ENCODE assay signal across 8 cellular contexts in genomic region chr18:35241523-35241804, GRCh38. TPM values are rescaled to one million over a fixed set of nuclear protein-coding genes. Genes with fewer than 3 reads are reported as not detected.
DNase-seq lines count a peak whose midpoint lies in the region; ATAC-seq, FAIRE-seq and TF ChIP-seq lines count a peak whose summit lies in the region.

No MANE protein-coding gene starts in this region.

- no peaks in the 10 kb centered on the region for H3K27me3 ChIP-seq in astrocyte (ENCODE audit: insufficient read depth, low read length)

- peaks cover 12% of the 10 kb centered on the region for H3K79me2 ChIP-seq in astrocyte (ENCODE audit: insufficient read depth, low read length)

- peaks cover 35% of the 10 kb centered on the region for H3K9me3 ChIP-seq in astrocyte (ENCODE audit: insufficient read depth, low read depth, low read length)

- H3K4me1 ChIP-seq in astrocyte (ENCODE audit: insufficient read depth, low read length): peaks cover 3% of the 10 kb centered on the region

- H3K9me3 Mint-ChIP-seq in astrocyte (ENCODE audit: unreplicated experiment): peaks cover 40% of the 10 kb centered on the region
- H3K9me3 Mint-ChIP-seq in memory B cell: peaks cover 12% of the 10 kb centered on the region

- ATAC-seq in HG03175 (IDR thresholded peaks at IDR 0.05; ENCODE audit: unreplicated experiment) (peak; percentile 2), memory B cell (ENCODE audit: low read depth) (no peak)

- H3K27ac Mint-ChIP-seq in astrocyte (ENCODE audit: unreplicated experiment): peak overlapping the region; percentile 56
- peak overlapping the region; percentile 98 for H3K27ac Mint-ChIP-seq in memory B cell

- peaks cover 45% of the 10 kb centered on the region for H3K36me3 Mint-ChIP-seq in astrocyte (ENCODE audit: low read depth, unreplicated experiment)
- peaks cover 38% of the 10 kb centered on the region for H3K36me3 Mint-ChIP-seq in memory B cell

- peaks cover 37% of the 10 kb centered on the region for H3K36me3 ChIP-seq in astrocyte (ENCODE audit: insufficient read depth, low read length)

- H3K27me3 Mint-ChIP-seq in astrocyte (ENCODE audit: low read depth, unreplicated experiment): no peaks in the 10 kb centered on the region
- H3K27me3 Mint-ChIP-seq in memory B cell: no peaks in the 10 kb centered on the region

- H3K4me1 Mint-ChIP-seq in astrocyte (ENCODE audit: low read depth, unreplicated experiment) (peaks cover 3% of the 10 kb centered on the region), memory B cell (peaks cover 6% of the 10 kb centered on the region)

- peak overlapping the region; percentile 82 for H3K4me2 ChIP-seq in astrocyte (ENCODE audit: low read length)

- FAIRE-seq in astrocyte (lab: Jason Lieb, UNC): no peak

- H3K9ac ChIP-seq in astrocyte (ENCODE audit: low read length): peak overlapping the region; percentile 88

- TF ChIP-seq CTCF in 22Rv1 (IDR thresholded peaks at IDR 0.05) (no peak), astrocyte (IDR thresholded peaks at IDR 0.05; ENCODE audit: insufficient read depth, low read depth, low read length) (no peak), GM20000 (IDR thresholded peaks at IDR 0.05; ENCODE audit: extremely low read depth, missing control alignments) (no peak)

- H3K4me3 Mint-ChIP-seq in astrocyte (ENCODE audit: unreplicated experiment) (peak overlapping the region; percentile 95), memory B cell (peak overlapping the region; percentile 97)

- peak overlapping the region; percentile 88 for H3K27ac ChIP-seq in 22Rv1
- peak overlapping the region; percentile 96 for H3K27ac ChIP-seq in astrocyte (ENCODE audit: low read depth, low read length)

- no peaks in the 10 kb centered on the region for H4K20me1 ChIP-seq in astrocyte (ENCODE audit: insufficient read depth, low read length)

- peak overlapping the region; percentile 90 for H2AFZ ChIP-seq in astrocyte (ENCODE audit: low read depth, low read length)

- no peak for DNase-seq in astrocyte (ENCODE audit: low read depth)
- no peak for DNase-seq in memory B cell (ENCODE audit: low spot score in 2 of 2)
- DNase-seq in SW480 (ENCODE audit: low spot score): no peak
- no peak for DNase-seq in cerebellar nuclear complex (lab: John Stamatoyannopoulos, UW)
- DNase-seq in GM20000 (ENCODE audit: low spot score): no peak
- DNase-seq in UCSD-AML1 (lab: John Stamatoyannopoulos, UW; ENCODE audit: unreplicated experiment): no peak

- H3K4me3 ChIP-seq in astrocyte (ENCODE audit: insufficient read depth, low read depth, low read length): peak overlapping the region; percentile 67

RNA-seq across cellular contexts. Expression of gene ZNF397, which starts 0.6 kb away (rescaled TPM):
- 7.9 and 8.0 TPM in 2 replicates for total RNA-seq in astrocyte

RNA-seq across cellular contexts. Expression of gene ZSCAN30, which starts 48.6 kb away (rescaled TPM):
- total RNA-seq in astrocyte: 19.0 and 20.4 TPM in 2 replicates
